1 cellular context compared by ENCODE assay signal in the genomic region with DNA sequence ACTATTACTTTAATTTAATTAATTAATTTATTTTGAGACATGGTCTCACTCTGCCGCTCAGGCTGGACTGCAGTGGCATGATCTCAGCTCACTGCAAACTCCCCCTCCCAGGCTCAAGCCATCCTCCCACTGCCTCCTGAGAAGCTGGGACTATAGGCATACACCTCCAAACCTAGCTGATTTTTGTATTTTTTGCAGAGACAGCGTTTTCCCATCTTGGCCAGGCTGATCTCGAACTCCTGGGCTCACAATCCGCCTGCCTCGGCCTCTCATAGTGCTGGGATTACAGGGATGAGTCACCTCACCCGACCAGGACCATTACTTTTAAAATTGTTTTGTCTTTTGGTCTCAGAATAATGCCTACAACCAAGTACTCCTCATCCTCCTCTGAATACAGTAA.
A peak's percentile ranks its signal among the peaks of the same experiment; 100 is the strongest.
TF ChIP-seq lines count a peak whose summit lies in the region.

No MANE protein-coding gene starts in this region.

TF ChIP-seq in IMR-90, 13 proteins besides CTCF, POLR2A, EP300 and RAD21:
- TF ChIP-seq ELK1 (IDR thresholded peaks at IDR 0.05; ENCODE audit: borderline replicate concordance, low read depth, low read length) = no peak
- TF ChIP-seq MAFK (IDR thresholded peaks at IDR 0.05; ENCODE audit: low read depth, low read length) = peak; percentile 58; the same call in 1 of the 2 replicates
